14 cellular contexts compared by ENCODE assay signal in the genomic region with DNA sequence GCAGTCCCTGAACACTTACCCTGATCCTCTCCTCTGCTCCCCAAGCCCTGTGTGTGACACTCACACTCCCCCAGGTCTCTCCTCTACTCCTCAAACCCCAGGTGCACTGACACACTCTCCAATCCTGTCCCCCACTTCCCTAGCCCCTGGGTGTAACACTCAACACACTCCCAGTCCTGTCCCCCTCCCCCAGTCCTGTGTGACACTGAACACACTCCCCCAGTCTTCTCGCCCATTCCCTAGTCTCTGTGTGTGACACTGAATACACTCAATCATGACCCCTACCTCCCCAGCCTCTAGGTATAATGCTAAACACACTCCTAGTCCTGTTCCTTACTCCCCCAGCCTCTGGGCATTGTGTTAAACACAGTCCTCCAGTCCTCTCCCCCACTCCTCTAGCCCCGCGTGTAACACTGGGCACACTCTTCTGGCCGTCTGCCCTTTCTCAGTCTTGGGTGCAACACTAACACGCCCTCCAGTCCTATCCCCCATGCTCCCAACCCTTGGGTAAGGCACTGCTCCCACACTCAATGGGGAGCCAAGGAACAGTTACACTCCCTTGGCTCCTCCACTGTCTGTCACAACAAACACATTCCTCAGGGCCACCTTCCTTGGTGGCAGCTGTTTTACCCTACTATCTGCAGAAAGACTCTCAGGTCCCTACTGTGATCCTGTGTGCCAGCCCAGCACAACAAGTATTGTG.
A peak's percentile ranks its signal among the peaks of the same experiment; 100 is the strongest.
DNase-seq lines count a peak whose midpoint lies in the region; ATAC-seq, FAIRE-seq and TF ChIP-seq lines count a peak whose summit lies in the region.
"Had no signal": no experiment of that assay in that cellular context is flagged by ENCODE, and none has a peak within 500 bp of the region (broad histone marks: within the 10 kb centered on the region; RNA-seq: fewer than 3 reads in every experiment).

No MANE protein-coding gene starts in this region.

- H3K4me3 ChIP-seq in esophagus squamous epithelium (no peak overlapping the region), pancreas (no peak overlapping the region), tibial artery (no peak overlapping the region)
- H3K4me3 ChIP-seq: K562, upper lobe of left lung had no signal

- DNase-seq in activated naive CD8-positive, alpha-beta T cell treated with anti-CD3 and anti-CD28 coated beads, Interleukin-2, amount 50 U/mL, for 24 hours, result no peak
- DNase-seq in activated naive CD8-positive, alpha-beta T cell treated with anti-CD3 and anti-CD28 coated beads for 36 hours, result no peak
- DNase-seq in esophagus squamous epithelium (lab: John Stamatoyannopoulos, UW), result no peak
- no peak for DNase-seq in pancreas
- peak; percentile 31 to 70 for DNase-seq in tibial artery
- DNase-seq in activated T-cell treated with anti-CD3 and anti-CD28 coated beads, Interleukin-2, amount 50 U/mL, for 24 hours, result no peak
- DNase-seq: activated CD8-positive, alpha-beta memory T cell treated with anti-CD3 and anti-CD28 coated beads, Interleukin-2, amount 50 U/mL, for 48 hours; amygdala; effector memory CD4-positive, alpha-beta T cell; NCI-H1694 treated with DMSO at 0.1 percent for 48 hours; upper lobe of left lung had no signal

- TF ChIP-seq CTCF in esophagus squamous epithelium (IDR thresholded peaks at IDR 0.05) (no peak), pancreas (IDR thresholded peaks at IDR 0.05) (no peak), tibial artery (IDR thresholded peaks at IDR 0.05) (no peak)

- H3K36me3 Mint-ChIP-seq in activated naive CD8-positive, alpha-beta T cell treated with anti-CD3 and anti-CD28 coated beads, Interleukin-2, amount 50 U/mL, for 24 hours (ENCODE audit: low read depth), result no peaks in the 10 kb centered on the region
- H3K36me3 Mint-ChIP-seq in activated naive CD8-positive, alpha-beta T cell treated with anti-CD3 and anti-CD28 coated beads for 36 hours, result no peaks in the 10 kb centered on the region
- no peaks in the 10 kb centered on the region for H3K36me3 Mint-ChIP-seq in activated T-cell treated with anti-CD3 and anti-CD28 coated beads, Interleukin-2, amount 50 U/mL, for 24 hours (ENCODE audit: low read depth)

- TF ChIP-seq POLR2A in esophagus squamous epithelium (IDR thresholded peaks at IDR 0.05), result no peak

- intact Hi-C loops in esophagus squamous epithelium (cut with DNase I) (no loop called here), pancreas (cut with DNase I) (no loop called here), tibial artery (cut with DNase I; ENCODE audit: low total_unique reads) (loop anchor here (10.0 kb wide), 1 partner anchor 51 kb away; no protein-coding TSS in a partner anchor)

- H3K4me1 ChIP-seq in esophagus squamous epithelium (peaks cover 13 to 51% (median 29%) of the 10 kb centered on the region in 3 donors), pancreas (peaks cover 7 to 32% (median 23%) of the 10 kb centered on the region in 3 donors), tibial artery (peaks cover 0 to 66% (median 54%) of the 10 kb centered on the region in 4 donors)

- no peaks in the 10 kb centered on the region for H3K9me3 Mint-ChIP-seq in activated naive CD8-positive, alpha-beta T cell treated with anti-CD3 and anti-CD28 coated beads, Interleukin-2, amount 50 U/mL, for 24 hours
- no peaks in the 10 kb centered on the region for H3K9me3 Mint-ChIP-seq in activated naive CD8-positive, alpha-beta T cell treated with anti-CD3 and anti-CD28 coated beads for 36 hours
- H3K9me3 Mint-ChIP-seq in activated T-cell treated with anti-CD3 and anti-CD28 coated beads, Interleukin-2, amount 50 U/mL, for 24 hours, result no peaks in the 10 kb centered on the region

- no peak overlapping the region for H3K27ac Mint-ChIP-seq in activated naive CD8-positive, alpha-beta T cell treated with anti-CD3 and anti-CD28 coated beads, Interleukin-2, amount 50 U/mL, for 24 hours
- no peak overlapping the region for H3K27ac Mint-ChIP-seq in activated naive CD8-positive, alpha-beta T cell treated with anti-CD3 and anti-CD28 coated beads for 36 hours
- no peak overlapping the region for H3K27ac Mint-ChIP-seq in activated T-cell treated with anti-CD3 and anti-CD28 coated beads, Interleukin-2, amount 50 U/mL, for 24 hours

- 58 to 72% methylated on average over 5 of the region's 5 CpGs for WGBS in esophagus squamous epithelium, 2 donors
- WGBS in pancreas, 2 donors, result 86 to 87% methylated on average over 5 of the region's 5 CpGs

- H3K27me3 ChIP-seq in esophagus squamous epithelium (peaks cover 0 to 12% (median 0%) of the 10 kb centered on the region in 4 donors), pancreas (no peaks in the 10 kb centered on the region), tibial artery (no peaks in the 10 kb centered on the region)
- H3K27me3 ChIP-seq: upper lobe of left lung had no signal

- H3K4me3 Mint-ChIP-seq in activated naive CD8-positive, alpha-beta T cell treated with anti-CD3 and anti-CD28 coated beads, Interleukin-2, amount 50 U/mL, for 24 hours, result no peak overlapping the region
- H3K4me3 Mint-ChIP-seq in activated naive CD8-positive, alpha-beta T cell treated with anti-CD3 and anti-CD28 coated beads for 36 hours, result no peak overlapping the region
- H3K4me3 Mint-ChIP-seq in activated T-cell treated with anti-CD3 and anti-CD28 coated beads, Interleukin-2, amount 50 U/mL, for 24 hours, result no peak overlapping the region

- no peaks in the 10 kb centered on the region for H3K9me3 ChIP-seq in esophagus squamous epithelium
- no peaks in the 10 kb centered on the region for H3K9me3 ChIP-seq in pancreas
- no peaks in the 10 kb centered on the region for H3K9me3 ChIP-seq in tibial artery
- H3K9me3 ChIP-seq: upper lobe of left lung had no signal

- peak; percentile 27 for ATAC-seq in activated naive CD8-positive, alpha-beta T cell treated with anti-CD3 and anti-CD28 coated beads, Interleukin-2, amount 50 U/mL, for 24 hours
- ATAC-seq in pancreas (no peak), GM18511 (IDR thresholded peaks at IDR 0.05; ENCODE audit: unreplicated experiment) (no peak), GM21447 (IDR thresholded peaks at IDR 0.05; ENCODE audit: unreplicated experiment) (no peak)
- ATAC-seq: K562 had no signal

- peak overlapping the region in 3 of 4 donors; percentile 51 to 72 (median 68) for H3K27ac ChIP-seq in esophagus squamous epithelium
- H3K27ac ChIP-seq in pancreas, result peak overlapping the region; percentile 59 to 88 (median 64)
- H3K27ac ChIP-seq in tibial artery, result peak overlapping the region; percentile 79 to 81

- H3K36me3 ChIP-seq in esophagus squamous epithelium (no peaks in the 10 kb centered on the region), pancreas (no peaks in the 10 kb centered on the region), tibial artery (no peaks in the 10 kb centered on the region)
- H3K36me3 ChIP-seq: upper lobe of left lung had no signal

- peaks cover 2% of the 10 kb centered on the region for H3K27me3 Mint-ChIP-seq in activated naive CD8-positive, alpha-beta T cell treated with anti-CD3 and anti-CD28 coated beads, Interleukin-2, amount 50 U/mL, for 24 hours
- no peaks in the 10 kb centered on the region for H3K27me3 Mint-ChIP-seq in activated naive CD8-positive, alpha-beta T cell treated with anti-CD3 and anti-CD28 coated beads for 36 hours
- H3K27me3 Mint-ChIP-seq in activated T-cell treated with anti-CD3 and anti-CD28 coated beads, Interleukin-2, amount 50 U/mL, for 24 hours, result peaks cover 2% of the 10 kb centered on the region

- FAIRE-seq in pancreas (lab: Jason Lieb, UNC), result no peak
- FAIRE-seq: K562 had no signal

- H3K4me1 Mint-ChIP-seq in activated naive CD8-positive, alpha-beta T cell treated with anti-CD3 and anti-CD28 coated beads, Interleukin-2, amount 50 U/mL, for 24 hours, result no peaks in the 10 kb centered on the region
- no peaks in the 10 kb centered on the region for H3K4me1 Mint-ChIP-seq in activated naive CD8-positive, alpha-beta T cell treated with anti-CD3 and anti-CD28 coated beads for 36 hours
- H3K4me1 Mint-ChIP-seq in activated T-cell treated with anti-CD3 and anti-CD28 coated beads, Interleukin-2, amount 50 U/mL, for 24 hours (ENCODE audit: low read depth), result peaks cover 1% of the 10 kb centered on the region

Comparison
In these comparisons a context has a peak if more than half of its experiments do, and no peak if none do; other contexts are left out.
1. DNase-seq: peak in tibial artery (2 of 2); none in activated naive CD8-positive, alpha-beta T cell treated with anti-CD3 and anti-CD28 coated beads, Interleukin-2, amount 50 U/mL, for 24 hours (single experiment), activated naive CD8-positive, alpha-beta T cell treated with anti-CD3 and anti-CD28 coated beads for 36 hours (single experiment), esophagus squamous epithelium (single experiment), pancreas (0 of 6) and activated T-cell treated with anti-CD3 and anti-CD28 coated beads, Interleukin-2, amount 50 U/mL, for 24 hours (single experiment).
2. Peak in every context shown above with its lines, with median percentiles within 50 percentile points of each other: H3K27ac ChIP-seq.